Comparison of ENCODE assay signal across 1 cellular context in genomic region chr2:171522057-171522803, GRCh38.
TF ChIP-seq lines count a peak whose summit lies in the region.

CYBRD1 (plus strand) TSS chr2:171522474; CDS start chr2:171522546, 72 bp downstream.

TF ChIP-seq in K562, 482 proteins besides CTCF, POLR2A, EP300 and RAD21 (continued from another document and continues in another):
- TF ChIP-seq GATA2 (CRISPR knock-in tag; IDR thresholded peaks at IDR 0.05) (no peak), ZNF431 (CRISPR knock-in tag; IDR thresholded peaks at IDR 0.05) (peak; percentile 28; the same call in 1 of the 2 replicates), MEIS2 (IDR thresholded peaks at IDR 0.05; ENCODE audit: partially characterized antibody) (no peak), E2F4 (CRISPR knock-in tag; IDR thresholded peaks at IDR 0.05; ENCODE audit: low read depth) (no peak), ZBTB33 (CRISPR knock-in tag; IDR thresholded peaks at IDR 0.05) (no peak), EGR1 (conservative IDR thresholded peaks at IDR 0.05) (peak; percentile 48; the same call in 1 of the 2 replicates), AFF1 (IDR thresholded peaks at IDR 0.05; ENCODE audit: low read depth in 1 of 2, partially characterized antibody in 2 of 2) (peak in 1 of 2 experiments; percentile 66), JUNB (CRISPR knock-in tag; conservative IDR thresholded peaks at IDR 0.05) (0 out of 2 replicates have a peak, but pooled peaks have one; percentile 19), USF2 (CRISPR knock-in tag; IDR thresholded peaks at IDR 0.05) (peak; percentile 61), CREB3L1 (IDR thresholded peaks at IDR 0.05; ENCODE audit: borderline replicate concordance, low read depth) (peak; percentile 59; the same call in 1 of the 2 replicates), MAZ (CRISPR knock-in tag; conservative IDR thresholded peaks at IDR 0.05 in 1 of 2, IDR thresholded peaks at IDR 0.05 in 1 of 2) (peak; percentile 96 to 97), ZKSCAN1 (IDR thresholded peaks at IDR 0.05; ENCODE audit: low read depth, low read length) (no peak), RFX5 (IDR thresholded peaks at IDR 0.05; ENCODE audit: low read depth, low read length) (no peak), STAT5A (IDR thresholded peaks at IDR 0.05; ENCODE audit: borderline replicate concordance, low read length) (no peak), DLX4 (CRISPR knock-in tag; IDR thresholded peaks at IDR 0.05) (no peak), MXI1 (IDR thresholded peaks at IDR 0.05; ENCODE audit: low read depth, low read length) (no peak), PML (IDR thresholded peaks at IDR 0.05; ENCODE audit: low read length) (peak; percentile 59; the same call in 1 of the 2 replicates), KDM2B (CRISPR knock-in tag; IDR thresholded peaks at IDR 0.05) (0 out of 2 replicates have a peak, but pooled peaks have one; percentile 61), ZNF444 (CRISPR knock-in tag; IDR thresholded peaks at IDR 0.05) (no peak), ZC3H8 (IDR thresholded peaks at IDR 0.05) (no peak), ZNF318 (IDR thresholded peaks at IDR 0.05; ENCODE audit: borderline replicate concordance in 1 of 2, low read depth in 1 of 2) (no peak), ZNF280A (IDR thresholded peaks at IDR 0.05; ENCODE audit: low read depth, partially characterized antibody) (peak; percentile 5), FOXM1 (IDR thresholded peaks at IDR 0.05; ENCODE audit: low read depth) (peak; percentile 52; the same call in 1 of the 2 replicates), FOXM1 (CRISPR knock-in tag; IDR thresholded peaks at IDR 0.05; ENCODE audit: low read depth) (no peak), ZBTB8A (IDR thresholded peaks at IDR 0.05; ENCODE audit: partially characterized antibody) (no peak), AFF4 (CRISPR knock-in tag; IDR thresholded peaks at IDR 0.05) (no peak), NFRKB (IDR thresholded peaks at IDR 0.05; ENCODE audit: low read depth) (peak; percentile 78), XRCC5 (IDR thresholded peaks at IDR 0.05; ENCODE audit: low read depth, low read length) (peak; percentile 68; the same call in 1 of the 2 replicates), RHOXF2B (CRISPR knock-in tag; conservative IDR thresholded peaks at IDR 0.05) (0 out of 2 replicates have a peak, but pooled peaks have one; percentile 53), HMGN3 (IDR thresholded peaks at IDR 0.05; ENCODE audit: borderline replicate concordance, extremely low read depth, insufficient read length, low read depth, low read length) (peak; percentile 84), RNF2 (IDR thresholded peaks at IDR 0.05) (peak; percentile 47)
